In genomic region chr7:101681170-101682007, GRCh38 we compare ENCODE assay signal across 1 cellular context.
A peak's percentile ranks its signal among the peaks of the same experiment; 100 is the strongest.
TF ChIP-seq lines count a peak whose summit lies in the region.

No MANE protein-coding gene starts in this region.

TF ChIP-seq in H1, 55 proteins besides CTCF, POLR2A, EP300 and RAD21:
- TF ChIP-seq EZH2 (IDR thresholded peaks at IDR 0.05; ENCODE audit: low read depth, low read length, severe bottlenecking) (no peak), KDM1A (IDR thresholded peaks at IDR 0.05; ENCODE audit: borderline replicate concordance, low read length) (peak; percentile 93)
